ENCODE assay signal across 32 cellular contexts in the genomic region with DNA sequence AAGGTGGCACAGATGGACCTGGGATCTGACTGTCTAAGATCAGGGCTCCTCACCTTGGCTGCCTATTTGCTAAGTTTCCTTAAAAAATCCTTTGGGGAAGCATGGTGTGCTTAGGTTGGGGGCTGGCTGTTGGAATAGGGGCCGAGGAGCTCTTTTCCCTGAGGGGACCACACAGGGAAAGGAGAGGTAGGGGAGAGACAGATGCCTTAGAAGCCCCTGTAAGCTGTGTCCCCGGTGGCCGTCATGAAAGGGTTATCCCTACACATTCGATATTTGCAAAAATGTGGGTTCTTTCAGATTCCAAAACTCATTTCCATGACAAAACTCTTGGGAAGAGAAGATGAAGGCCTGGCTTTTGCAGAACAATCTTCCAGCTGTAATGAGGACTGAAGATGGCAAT. TPM values are rescaled to one million over a fixed set of nuclear protein-coding genes. Genes with fewer than 3 reads are reported as not detected.
"Had no signal": no experiment of that assay in that cellular context is flagged by ENCODE, and none has a peak within 500 bp of the region (broad histone marks: within the 10 kb centered on the region; RNA-seq: fewer than 3 reads in every experiment).

No MANE protein-coding gene starts in this region.

- H3K4me1 ChIP-seq: pancreas, psoas muscle, sigmoid colon, suprapubic skin, testis, vagina had no signal

- H3K36me3 ChIP-seq: neutrophil, pancreas, right lobe of liver, sigmoid colon, suprapubic skin, thyroid gland, tibial nerve, upper lobe of left lung, vagina had no signal

- H3K9me3 Mint-ChIP-seq: naive thymus-derived CD8-positive, alpha-beta T cell; natural killer cell treated with Interleukin-12 subunit alpha and Interleukin-12 subunit beta and Interleukin-15 and Interleukin-18, amount 100 ng/mL, for 72 hours; nephron progenitor cell; neural crest cell; stimulated activated effector memory CD8-positive, alpha-beta T cell treated with anti-CD3 and anti-CD28 coated beads, Interleukin-12 subunit alpha, Interleukin-12 subunit beta, amount 100 ng/mL, for 72 hours; stimulated activated naive B cell treated with anti-CD40 and anti-IgM and Interleukin-4, amounts not matched to agents 10 μg/mL and 1 μg/mL and 100 μg/mL, for 72 hours; stimulated activated naive CD8-positive, alpha-beta T cell treated with anti-CD3 and anti-CD28 coated beads, Interleukin-15, Interleukin-2, amounts not matched to agents 100 ng/mL and 50 ng/mL, for 24 hours had no signal

- H3K27me3 Mint-ChIP-seq: progenitor cell of endocrine pancreas had no signal

- H3K27ac Mint-ChIP-seq: natural killer cell treated with Interleukin-12 subunit alpha and Interleukin-12 subunit beta and Interleukin-15 and Interleukin-18, amount 100 ng/mL, for 72 hours; nephron progenitor cell; progenitor cell of endocrine pancreas; stimulated activated effector memory CD8-positive, alpha-beta T cell treated with anti-CD3 and anti-CD28 coated beads, Interleukin-12 subunit alpha, Interleukin-12 subunit beta, amount 100 ng/mL, for 72 hours; stimulated activated naive B cell treated with anti-CD40 and anti-IgM and Interleukin-4, amounts not matched to agents 10 μg/mL and 1 μg/mL and 100 μg/mL, for 72 hours; stimulated activated naive CD8-positive, alpha-beta T cell treated with anti-CD3 and anti-CD28 coated beads, Interleukin-15, Interleukin-2, amounts not matched to agents 100 ng/mL and 50 ng/mL, for 24 hours had no signal

- DNase-seq: nephron progenitor cell; nucleus accumbens; pancreas; psoas muscle; right cardiac atrium; right lobe of liver; sigmoid colon; small intestine; stimulated activated CD4-positive, alpha-beta T cell treated with anti-CD3 and anti-CD28 coated beads, Interleukin-15, amount 100 ng/mL, for 24 hours; stimulated activated CD4-positive, alpha-beta T cell treated with anti-CD3 and anti-CD28 coated beads, Interleukin-2, amount 100 ng/mL, for 24 hours; stimulated activated CD4-positive, alpha-beta T cell treated with anti-CD3 and anti-CD28 coated beads, Interleukin-2, amount 100 ng/mL, for 48 hours; stimulated activated CD4-positive, alpha-beta T cell treated with anti-CD3 and anti-CD28 coated beads, Interleukin-4, amount 100 ng/mL, for 24 hours; stimulated activated naive B cell treated with anti-CD40 and anti-IgM and Interleukin-4, amounts not matched to agents 10 μg/mL and 1 μg/mL and 100 μg/mL, for 72 hours; stimulated activated naive CD4-positive, alpha-beta T cell treated with Interleukin-2 at 50 U/mL for 16 hours; substantia nigra; testis; thyroid gland; trophoblast cell; upper lobe of left lung had no signal

- H3K4me1 Mint-ChIP-seq: nephron progenitor cell had no signal

- H3K4me3 ChIP-seq: pancreas, psoas muscle, right lobe of liver, sigmoid colon, suprapubic skin, testis, thyroid gland, tibial nerve, upper lobe of left lung, vagina had no signal

- H3K9me3 ChIP-seq: neutrophil, pancreas, psoas muscle, right lobe of liver, sigmoid colon, suprapubic skin, testis, thyroid gland, upper lobe of left lung, vagina had no signal

- H3K27ac ChIP-seq: neutrophil, pancreas, psoas muscle, right lobe of liver, sigmoid colon, suprapubic skin, testis, thyroid gland, tibial nerve, upper lobe of left lung, vagina had no signal

- H3K4me3 Mint-ChIP-seq: naive thymus-derived CD8-positive, alpha-beta T cell; natural killer cell treated with Interleukin-12 subunit alpha and Interleukin-12 subunit beta and Interleukin-15 and Interleukin-18, amount 100 ng/mL, for 72 hours; nephron progenitor cell; neural crest cell; stimulated activated effector memory CD8-positive, alpha-beta T cell treated with anti-CD3 and anti-CD28 coated beads, Interleukin-12 subunit alpha, Interleukin-12 subunit beta, amount 100 ng/mL, for 72 hours; stimulated activated naive B cell treated with anti-CD40 and anti-IgM and Interleukin-4, amounts not matched to agents 10 μg/mL and 1 μg/mL and 100 μg/mL, for 72 hours; stimulated activated naive CD8-positive, alpha-beta T cell treated with anti-CD3 and anti-CD28 coated beads, Interleukin-15, Interleukin-2, amounts not matched to agents 100 ng/mL and 50 ng/mL, for 24 hours had no signal

- H3K27me3 ChIP-seq: pancreas, right lobe of liver, sigmoid colon, testis, thyroid gland, tibial nerve, upper lobe of left lung, vagina had no signal

- ATAC-seq: naive thymus-derived CD8-positive, alpha-beta T cell; pancreas; psoas muscle; right cardiac atrium; right lobe of liver; stimulated activated effector memory CD8-positive, alpha-beta T cell treated with anti-CD3 and anti-CD28 coated beads, Interleukin-12 subunit alpha, Interleukin-12 subunit beta, amount 100 ng/mL, for 72 hours; stimulated activated naive B cell treated with anti-CD40 and anti-IgM and Interleukin-4, amounts not matched to agents 10 μg/mL and 1 μg/mL and 100 μg/mL, for 72 hours had no signal

- H3K36me3 Mint-ChIP-seq: naive thymus-derived CD8-positive, alpha-beta T cell; natural killer cell treated with Interleukin-12 subunit alpha and Interleukin-12 subunit beta and Interleukin-15 and Interleukin-18, amount 100 ng/mL, for 72 hours; stimulated activated naive B cell treated with anti-CD40 and anti-IgM and Interleukin-4, amounts not matched to agents 10 μg/mL and 1 μg/mL and 100 μg/mL, for 72 hours had no signal

RNA-seq across cellular contexts. Expression of gene TOX2, which starts 53.7 kb away (rescaled TPM):
- total RNA-seq: osteocyte, renal cortical epithelial cell, skeletal muscle tissue had no signal
